ENCODE assay signal across 8 cellular contexts in the genomic region with DNA sequence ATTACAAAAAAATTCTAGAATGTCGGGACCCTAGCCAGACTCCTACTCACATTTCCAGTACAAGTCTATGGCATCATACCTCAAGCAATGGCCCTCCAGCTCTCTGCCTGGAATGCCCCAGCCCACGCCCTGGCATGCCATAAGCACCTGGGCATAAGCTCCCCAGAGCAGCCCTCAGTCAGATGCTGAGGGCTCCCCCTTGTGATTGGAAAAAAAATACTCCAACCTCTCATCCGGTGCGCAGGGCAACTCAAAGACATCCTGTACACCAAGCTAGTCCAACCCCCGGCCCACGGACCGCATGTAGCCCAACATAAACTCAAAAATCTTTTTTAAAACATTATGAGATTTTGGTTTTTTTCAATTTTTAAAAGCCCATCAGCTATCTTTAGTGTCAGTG.
A peak's percentile ranks its signal among the peaks of the same experiment; 100 is the strongest.
DNase-seq lines count a peak whose midpoint lies in the region; ATAC-seq and TF ChIP-seq lines count a peak whose summit lies in the region.

No MANE protein-coding gene starts in this region.

- DNase-seq in DMS53 (lab: John Stamatoyannopoulos, UW) (peak; percentile 51), DMS53 treated with DMSO at 0.1 percent for 48 hours (lab: John Stamatoyannopoulos, UW; ENCODE audit: unreplicated experiment) (no peak), Peyer's patch (peak; percentile 17 to 50 (median 49)), progenitor cell of endocrine pancreas (ENCODE audit: low spot score, unreplicated experiment) (no peak), DMS79 treated with DMSO at 0.1 percent for 48 hours (lab: John Stamatoyannopoulos, UW) (no peak)

- peaks cover 6% of the 10 kb centered on the region for H3K9me3 Mint-ChIP-seq in progenitor cell of endocrine pancreas (ENCODE audit: low read depth)

- H3K27me3 Mint-ChIP-seq in progenitor cell of endocrine pancreas: no peaks in the 10 kb centered on the region

- no peak overlapping the region for H3K27ac ChIP-seq in Peyer's patch

- H3K27me3 ChIP-seq in Peyer's patch: no peaks in the 10 kb centered on the region

- H3K4me3 Mint-ChIP-seq in progenitor cell of endocrine pancreas (ENCODE audit: low read depth): no peak overlapping the region

- no peaks in the 10 kb centered on the region for H3K4me1 ChIP-seq in Peyer's patch

- no peaks in the 10 kb centered on the region for H3K4me1 Mint-ChIP-seq in progenitor cell of endocrine pancreas (ENCODE audit: low read depth)

- no peaks in the 10 kb centered on the region for H3K36me3 ChIP-seq in Peyer's patch

- no peaks in the 10 kb centered on the region for H3K9me3 ChIP-seq in Peyer's patch

- ATAC-seq in GM19035 (IDR thresholded peaks at IDR 0.05; ENCODE audit: unreplicated experiment) (peak; percentile 88), HG03196 (IDR thresholded peaks at IDR 0.05; ENCODE audit: unreplicated experiment) (peak; percentile 98), esophagus mucosa (peak; percentile 83)

- no peak for TF ChIP-seq POLR2A in Peyer's patch (IDR thresholded peaks at IDR 0.05)

- no peak overlapping the region for H3K27ac Mint-ChIP-seq in progenitor cell of endocrine pancreas

- TF ChIP-seq CTCF in Peyer's patch (IDR thresholded peaks at IDR 0.05) (peak in 3 of 6 experiments; percentile 51 to 58 (median 53)), progenitor cell of endocrine pancreas (IDR thresholded peaks at IDR 0.05; ENCODE audit: unreplicated experiment) (peak; percentile 52)

- no peaks in the 10 kb centered on the region for H3K36me3 Mint-ChIP-seq in progenitor cell of endocrine pancreas (ENCODE audit: insufficient read depth)

- H3K4me3 ChIP-seq in Peyer's patch: no peak overlapping the region

Comparison
In these comparisons a context has a peak if more than half of its experiments do, and no peak if none do; other contexts are left out.
1. DNase-seq: peak in DMS53 (single experiment) and Peyer's patch (3 of 3); none in DMS53 treated with DMSO at 0.1 percent for 48 hours (single experiment), progenitor cell of endocrine pancreas (single experiment) and DMS79 treated with DMSO at 0.1 percent for 48 hours (single experiment).
2. Peak in every context shown above with its lines, with median percentiles within 50 percentile points of each other: ATAC-seq.